ENCODE assay signal across 8 cellular contexts in the genomic region with DNA sequence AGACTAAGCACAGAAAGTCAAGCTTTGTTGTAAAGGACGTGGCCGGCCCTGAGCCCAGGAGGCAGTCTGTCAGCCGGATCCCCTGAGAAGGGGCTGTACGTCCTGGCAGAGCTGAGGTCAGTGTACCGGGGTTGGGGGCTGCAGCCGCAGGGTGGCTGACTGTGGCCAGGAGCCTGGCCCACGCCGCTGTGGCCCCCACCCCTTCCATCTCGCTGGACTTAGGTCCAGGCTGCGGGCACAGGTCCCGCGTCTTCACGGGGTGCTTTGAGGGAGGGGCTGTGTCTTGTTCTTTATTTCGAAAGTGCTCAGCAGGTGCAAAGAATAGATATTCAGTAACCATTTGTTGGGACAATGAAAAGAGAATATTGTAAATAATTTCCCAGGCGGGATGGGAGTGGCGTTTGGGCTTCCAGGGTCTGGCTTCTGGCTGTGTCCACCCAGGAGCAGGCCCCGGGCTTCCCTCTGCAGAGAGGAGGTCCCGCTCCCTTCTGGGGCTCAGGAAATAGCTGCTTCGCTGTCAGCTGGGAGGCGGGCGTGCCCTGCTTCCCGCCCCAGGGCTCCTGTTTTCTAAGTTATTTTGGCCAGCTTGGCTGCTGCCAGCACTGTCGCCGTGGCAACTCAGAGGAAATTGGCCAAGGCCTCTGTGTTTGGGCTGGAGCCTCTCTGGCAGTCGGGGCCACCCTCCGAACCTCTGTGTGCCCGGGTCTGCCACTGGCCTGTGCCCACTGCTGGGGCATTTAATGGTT. TPM values are rescaled to one million over a fixed set of nuclear protein-coding genes. Genes with fewer than 3 reads are reported as not detected.
DNase-seq lines count a peak whose midpoint lies in the region; ATAC-seq and TF ChIP-seq lines count a peak whose summit lies in the region.

No MANE protein-coding gene starts in this region.

- intact Hi-C loops in A673 (cut with micrococcal nuclease; ENCODE audit: unreplicated experiment): no loop called here

- no peaks in the 10 kb centered on the region for H3K9me3 ChIP-seq in A673 (ENCODE audit: low read depth, low read length, poor library complexity, severe bottlenecking)
- no peaks in the 10 kb centered on the region for H3K9me3 ChIP-seq in Loucy (ENCODE audit: insufficient read depth, low read depth, low read length)

- no TSS peak for BruUV-seq in A673 (replicated peaks; lab: Mats Ljungman, UMichigan)

- H3K27me3 ChIP-seq in A673 (replicated peaks; ENCODE audit: insufficient read depth, low read depth, low read length, poor library complexity) (no peaks in the 10 kb centered on the region), Loucy (ENCODE audit: insufficient read depth, low read length, poor library complexity, severe bottlenecking) (no peaks in the 10 kb centered on the region)

- H3K4me3 Mint-ChIP-seq in type B pancreatic cell: peak overlapping the region; percentile 57

- peaks cover 35% of the 10 kb centered on the region for H3K4me1 Mint-ChIP-seq in type B pancreatic cell (ENCODE audit: unreplicated experiment)

- H4K20me1 ChIP-seq in Loucy (ENCODE audit: insufficient read depth, low read length, poor library complexity, severe bottlenecking): peaks cover 18% of the 10 kb centered on the region

- H3K4me2 ChIP-seq in Loucy (ENCODE audit: low read depth, low read length, poor library complexity, severe bottlenecking): peak overlapping the region; percentile 68

- peaks cover 83% of the 10 kb centered on the region for H3K79me2 ChIP-seq in Loucy (ENCODE audit: insufficient read depth, low read length)

- H2AFZ ChIP-seq in Loucy (ENCODE audit: low read length): no peak overlapping the region

- H3K9me3 Mint-ChIP-seq in type B pancreatic cell: peaks cover 4% of the 10 kb centered on the region

- H3K36me3 Mint-ChIP-seq in type B pancreatic cell: peaks cover 5% of the 10 kb centered on the region

- no peaks in the 10 kb centered on the region for H3F3A ChIP-seq in Loucy (ENCODE audit: low read depth)

- ATAC-seq in GM19452 (IDR thresholded peaks at IDR 0.05; ENCODE audit: unreplicated experiment) (no peak), HG03175 (IDR thresholded peaks at IDR 0.05; ENCODE audit: unreplicated experiment) (no peak)

- DNase-seq in A673 (ENCODE audit: low spot score): peak; percentile 34
- peak; percentile 36 to 70 for DNase-seq in cardiac fibroblast (ENCODE audit: low read depth in 2 of 2)
- peak; percentile 67 to 91 for DNase-seq in lung microvascular endothelial cell (ENCODE audit: low read depth in 2 of 2)
- no peak for DNase-seq in type B pancreatic cell (ENCODE audit: extremely low spot score, unreplicated experiment)
- DNase-seq in OCI-M1 (lab: John Stamatoyannopoulos, UW): no peak

- TF ChIP-seq CTCF in A673 (conservative IDR thresholded peaks at IDR 0.05; ENCODE audit: low read depth, low read length) (no peak), Loucy (conservative IDR thresholded peaks at IDR 0.05; ENCODE audit: low read length) (no peak), cardiac fibroblast (IDR thresholded peaks at IDR 0.05; ENCODE audit: low read depth, low read length) (no peak), type B pancreatic cell (conservative IDR thresholded peaks at IDR 0.05) (no peak)

- H3K9ac ChIP-seq in Loucy (ENCODE audit: low read depth, low read length, poor library complexity, severe bottlenecking): peak overlapping the region; percentile 32

- H3K36me3 ChIP-seq in A673 (ENCODE audit: insufficient read depth, low read length, poor library complexity, severe bottlenecking) (no peaks in the 10 kb centered on the region), Loucy (ENCODE audit: insufficient read depth, low read length) (no peaks in the 10 kb centered on the region)

- H3K27me3 Mint-ChIP-seq in type B pancreatic cell: peaks cover 29% of the 10 kb centered on the region

- H3K4me1 ChIP-seq in A673 (ENCODE audit: insufficient read depth, low read length, poor library complexity, severe bottlenecking) (peaks cover 39% of the 10 kb centered on the region), Loucy (ENCODE audit: insufficient read depth, low read length, poor library complexity, severe bottlenecking) (peaks cover 54% of the 10 kb centered on the region)

- CTCF ChIA-PET in A673 (lab: Charles Lee): no interaction called here

- H3K9me2 ChIP-seq in Loucy (replicated peaks; ENCODE audit: low read depth, low read length): no peaks in the 10 kb centered on the region

- peak overlapping the region; percentile 59 for H3K27ac Mint-ChIP-seq in type B pancreatic cell

- H3K27ac ChIP-seq in A673 (ENCODE audit: low read depth, low read length, poor library complexity, severe bottlenecking): no peak overlapping the region

- POLR2A ChIA-PET in A673 (lab: Charles Lee; ENCODE audit: low non-redundant PET): no interaction called here

- H3K4me3 ChIP-seq in A673 (ENCODE audit: low read depth, low read length, poor library complexity, severe bottlenecking): no peak overlapping the region
- peak overlapping the region; percentile 56 for H3K4me3 ChIP-seq in Loucy (ENCODE audit: low read length, poor library complexity, severe bottlenecking)
- H3K4me3 ChIP-seq in cardiac fibroblast (replicated peaks in 1 of 2; ENCODE audit: low read depth in 2 of 2, low read length in 2 of 2): no peak overlapping the region

RNA-seq across cellular contexts. Expression of gene NFATC1, which starts 7.4 kb away (rescaled TPM):
- 10.4 and 13.5 TPM in 2 replicates for total RNA-seq in A673 (2021)
- 6.5 and 20.8 TPM in 2 replicates for total RNA-seq in lung microvascular endothelial cell
- total RNA-seq in type B pancreatic cell (ENCODE audit: low replicate concordance): 2.7 and 6.1 TPM in 2 replicates

Comparison
In these comparisons a context has a peak if more than half of its experiments do, and no peak if none do; other contexts are left out.
1. DNase-seq: peak in A673 (single experiment), cardiac fibroblast (2 of 2) and lung microvascular endothelial cell (2 of 2); none in type B pancreatic cell (single experiment) and OCI-M1 (single experiment).